In genomic region chr13:51297556-51297955, GRCh38 we compare ENCODE assay signal across 1 cellular context.
TF ChIP-seq lines count a peak whose summit lies in the region.

No MANE protein-coding gene starts in this region.

TF ChIP-seq in GM23338, 12 proteins besides CTCF, POLR2A, EP300 and RAD21 (continued from another document):
- TF ChIP-seq, protein P1, sequence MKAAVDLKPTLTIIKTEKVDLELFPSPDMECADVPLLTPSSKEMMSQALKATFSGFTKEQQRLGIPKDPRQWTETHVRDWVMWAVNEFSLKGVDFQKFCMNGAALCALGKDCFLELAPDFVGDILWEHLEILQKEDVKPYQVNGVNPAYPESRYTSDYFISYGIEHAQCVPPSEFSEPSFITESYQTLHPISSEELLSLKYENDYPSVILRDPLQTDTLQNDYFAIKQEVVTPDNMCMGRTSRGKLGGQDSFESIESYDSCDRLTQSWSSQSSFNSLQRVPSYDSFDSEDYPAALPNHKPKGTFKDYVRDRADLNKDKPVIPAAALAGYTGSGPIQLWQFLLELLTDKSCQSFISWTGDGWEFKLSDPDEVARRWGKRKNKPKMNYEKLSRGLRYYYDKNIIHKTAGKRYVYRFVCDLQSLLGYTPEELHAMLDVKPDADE (IDR thresholded peaks at IDR 0.05) = no peak
- TF ChIP-seq, protein P2, sequence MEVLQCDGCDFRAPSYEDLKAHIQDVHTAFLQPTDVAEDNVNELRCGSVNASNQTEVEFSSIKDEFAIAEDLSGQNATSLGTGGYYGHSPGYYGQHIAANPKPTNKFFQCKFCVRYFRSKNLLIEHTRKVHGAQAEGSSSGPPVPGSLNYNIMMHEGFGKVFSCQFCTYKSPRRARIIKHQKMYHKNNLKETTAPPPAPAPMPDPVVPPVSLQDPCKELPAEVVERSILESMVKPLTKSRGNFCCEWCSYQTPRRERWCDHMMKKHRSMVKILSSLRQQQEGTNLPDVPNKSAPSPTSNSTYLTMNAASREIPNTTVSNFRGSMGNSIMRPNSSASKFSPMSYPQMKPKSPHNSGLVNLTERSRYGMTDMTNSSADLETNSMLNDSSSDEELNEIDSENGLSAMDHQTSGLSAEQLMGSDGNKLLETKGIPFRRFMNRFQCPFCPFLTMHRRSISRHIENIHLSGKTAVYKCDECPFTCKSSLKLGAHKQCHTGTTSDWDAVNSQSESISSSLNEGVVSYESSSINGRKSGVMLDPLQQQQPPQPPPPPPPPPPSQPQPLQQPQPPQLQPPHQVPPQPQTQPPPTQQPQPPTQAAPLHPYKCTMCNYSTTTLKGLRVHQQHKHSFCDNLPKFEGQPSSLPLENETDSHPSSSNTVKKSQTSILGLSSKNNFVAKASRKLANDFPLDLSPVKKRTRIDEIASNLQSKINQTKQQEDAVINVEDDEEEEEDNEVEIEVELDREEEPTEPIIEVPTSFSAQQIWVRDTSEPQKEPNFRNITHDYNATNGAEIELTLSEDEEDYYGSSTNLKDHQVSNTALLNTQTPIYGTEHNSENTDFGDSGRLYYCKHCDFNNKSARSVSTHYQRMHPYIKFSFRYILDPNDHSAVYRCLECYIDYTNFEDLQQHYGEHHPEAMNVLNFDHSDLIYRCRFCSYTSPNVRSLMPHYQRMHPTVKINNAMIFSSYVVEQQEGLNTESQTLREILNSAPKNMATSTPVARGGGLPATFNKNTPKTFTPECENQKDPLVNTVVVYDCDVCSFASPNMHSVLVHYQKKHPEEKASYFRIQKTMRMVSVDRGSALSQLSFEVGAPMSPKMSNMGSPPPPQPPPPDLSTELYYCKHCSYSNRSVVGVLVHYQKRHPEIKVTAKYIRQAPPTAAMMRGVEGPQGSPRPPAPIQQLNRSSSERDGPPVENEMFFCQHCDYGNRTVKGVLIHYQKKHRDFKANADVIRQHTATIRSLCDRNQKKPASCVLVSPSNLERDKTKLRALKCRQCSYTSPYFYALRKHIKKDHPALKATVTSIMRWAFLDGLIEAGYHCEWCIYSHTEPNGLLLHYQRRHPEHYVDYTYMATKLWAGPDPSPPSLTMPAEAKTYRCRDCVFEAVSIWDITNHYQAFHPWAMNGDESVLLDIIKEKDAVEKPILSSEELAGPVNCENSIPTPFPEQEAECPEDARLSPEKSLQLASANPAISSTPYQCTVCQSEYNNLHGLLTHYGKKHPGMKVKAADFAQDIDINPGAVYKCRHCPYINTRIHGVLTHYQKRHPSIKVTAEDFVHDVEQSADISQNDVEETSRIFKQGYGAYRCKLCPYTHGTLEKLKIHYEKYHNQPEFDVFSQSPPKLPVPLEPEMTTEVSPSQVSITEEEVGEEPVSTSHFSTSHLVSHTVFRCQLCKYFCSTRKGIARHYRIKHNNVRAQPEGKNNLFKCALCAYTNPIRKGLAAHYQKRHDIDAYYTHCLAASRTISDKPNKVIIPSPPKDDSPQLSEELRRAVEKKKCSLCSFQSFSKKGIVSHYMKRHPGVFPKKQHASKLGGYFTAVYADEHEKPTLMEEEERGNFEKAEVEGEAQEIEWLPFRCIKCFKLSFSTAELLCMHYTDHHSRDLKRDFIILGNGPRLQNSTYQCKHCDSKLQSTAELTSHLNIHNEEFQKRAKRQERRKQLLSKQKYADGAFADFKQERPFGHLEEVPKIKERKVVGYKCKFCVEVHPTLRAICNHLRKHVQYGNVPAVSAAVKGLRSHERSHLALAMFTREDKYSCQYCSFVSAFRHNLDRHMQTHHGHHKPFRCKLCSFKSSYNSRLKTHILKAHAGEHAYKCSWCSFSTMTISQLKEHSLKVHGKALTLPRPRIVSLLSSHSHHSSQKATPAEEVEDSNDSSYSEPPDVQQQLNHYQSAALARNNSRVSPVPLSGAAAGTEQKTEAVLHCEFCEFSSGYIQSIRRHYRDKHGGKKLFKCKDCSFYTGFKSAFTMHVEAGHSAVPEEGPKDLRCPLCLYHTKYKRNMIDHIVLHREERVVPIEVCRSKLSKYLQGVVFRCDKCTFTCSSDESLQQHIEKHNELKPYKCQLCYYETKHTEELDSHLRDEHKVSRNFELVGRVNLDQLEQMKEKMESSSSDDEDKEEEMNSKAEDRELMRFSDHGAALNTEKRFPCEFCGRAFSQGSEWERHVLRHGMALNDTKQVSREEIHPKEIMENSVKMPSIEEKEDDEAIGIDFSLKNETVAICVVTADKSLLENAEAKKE (CRISPR knock-in tag; IDR thresholded peaks at IDR 0.05) = no peak
